In genomic region chr17:17849863-17850373, GRCh38 we compare ENCODE assay signal across 1 cellular context.
TF ChIP-seq lines count a peak whose summit lies in the region.

No MANE protein-coding gene starts in this region.

TF ChIP-seq in K562, 482 proteins besides CTCF, POLR2A, EP300 and RAD21 (continued from another document and continues in another):
- no peak for TF ChIP-seq MXD1 (CRISPR knock-in tag; IDR thresholded peaks at IDR 0.05; ENCODE audit: borderline replicate concordance, poor library complexity, severe bottlenecking)
- no peak for TF ChIP-seq HNRNPL (IDR thresholded peaks at IDR 0.05; ENCODE audit: low read depth, low read length)
- no peak for TF ChIP-seq ZNF174 (CRISPR knock-in tag; IDR thresholded peaks at IDR 0.05)
- peak in 1 of 3 experiments; percentile 60 for TF ChIP-seq YY1 (IDR thresholded peaks at IDR 0.05; ENCODE audit: borderline replicate concordance in 1 of 3, control insufficient read depth in 1 of 3, extremely low read depth in 1 of 3, insufficient read depth in 3 of 3, insufficient read length in 1 of 3, insufficient replicate concordance in 2 of 3, low read depth in 1 of 3, low read length in 2 of 3)
- no peak for TF ChIP-seq RFX1 (IDR thresholded peaks at IDR 0.05)
- no peak for TF ChIP-seq ZFP1 (CRISPR knock-in tag; IDR thresholded peaks at IDR 0.05)
- TF ChIP-seq CBFA2T3 (IDR thresholded peaks at IDR 0.05), result peak; percentile 57; the same call in 1 of the 2 replicates
- no peak for TF ChIP-seq BRCA1 (IDR thresholded peaks at IDR 0.05)
- no peak for TF ChIP-seq BRCA1 (CRISPR knock-in tag; IDR thresholded peaks at IDR 0.05)
- TF ChIP-seq THRB (CRISPR knock-in tag; conservative IDR thresholded peaks at IDR 0.05), result no peak
- TF ChIP-seq USF1 (CRISPR knock-in tag; IDR thresholded peaks at IDR 0.05), result peak; percentile 64
- TF ChIP-seq ASH1L (IDR thresholded peaks at IDR 0.05; ENCODE audit: borderline replicate concordance, low read depth, partially characterized antibody), result no peak
- TF ChIP-seq CLOCK (CRISPR knock-in tag; IDR thresholded peaks at IDR 0.05; ENCODE audit: borderline replicate concordance), result no peak
- TF ChIP-seq BDP1 (IDR thresholded peaks at IDR 0.05; ENCODE audit: insufficient read depth, insufficient read length), result no peak
- TF ChIP-seq ID3 (CRISPR knock-in tag; IDR thresholded peaks at IDR 0.05), result no peak; the same call in 1 of the 2 replicates
- peak; percentile 90 for TF ChIP-seq ID3 (tag; IDR thresholded peaks at IDR 0.05)
- TF ChIP-seq PHTF2 (CRISPR knock-in tag; IDR thresholded peaks at IDR 0.05), result no peak
- TF ChIP-seq THRA (IDR thresholded peaks at IDR 0.05), result no peak
- TF ChIP-seq NFATC3 (IDR thresholded peaks at IDR 0.05), result no peak
- peak in 1 of 2 experiments; percentile 55; a peak in 1 of 4 replicates for TF ChIP-seq HDAC1 (IDR thresholded peaks at IDR 0.05)
- TF ChIP-seq TCF15 (CRISPR knock-in tag; IDR thresholded peaks at IDR 0.05), result peak; percentile 32; the same call in 1 of the 2 replicates
- peak; percentile 33; the same call in 1 of the 2 replicates for TF ChIP-seq DIDO1 (tag; IDR thresholded peaks at IDR 0.05; ENCODE audit: low read depth)
- TF ChIP-seq NCOA2 (IDR thresholded peaks at IDR 0.05; ENCODE audit: partially characterized antibody in 2 of 2), result no peak
- no peak for TF ChIP-seq SNAPC5 (CRISPR knock-in tag; IDR thresholded peaks at IDR 0.05)
- peak; percentile 88 for TF ChIP-seq ETV1 (tag; conservative IDR thresholded peaks at IDR 0.05; ENCODE audit: low read depth)
- peak; percentile 95 for TF ChIP-seq ZNF76 (CRISPR knock-in tag; IDR thresholded peaks at IDR 0.05; ENCODE audit: borderline replicate concordance)
- peak; percentile 44 for TF ChIP-seq POLR2B (IDR thresholded peaks at IDR 0.05; ENCODE audit: low read depth, partially characterized antibody)
- 0 out of 2 replicates have a peak, but pooled peaks have one; percentile 63 for TF ChIP-seq ZNF644 (tag; IDR thresholded peaks at IDR 0.05; ENCODE audit: low read depth)
- no peak for TF ChIP-seq KDM4B (IDR thresholded peaks at IDR 0.05; ENCODE audit: borderline replicate concordance in 2 of 2, low read depth in 1 of 2)
- no peak for TF ChIP-seq CGGBP1 (CRISPR knock-in tag; IDR thresholded peaks at IDR 0.05)
- TF ChIP-seq MYBL2 (IDR thresholded peaks at IDR 0.05; ENCODE audit: low read depth), result no peak
- TF ChIP-seq MYBL2 (CRISPR knock-in tag; IDR thresholded peaks at IDR 0.05; ENCODE audit: borderline replicate concordance), result no peak
- no peak for TF ChIP-seq GATA2 (CRISPR knock-in tag; IDR thresholded peaks at IDR 0.05)
- TF ChIP-seq ZSCAN32 (CRISPR knock-in tag; IDR thresholded peaks at IDR 0.05), result no peak
- no peak for TF ChIP-seq E2F4 (CRISPR knock-in tag; IDR thresholded peaks at IDR 0.05; ENCODE audit: low read depth)
- TF ChIP-seq FUS (optimal IDR thresholded peaks at IDR 0.05; ENCODE audit: low read depth, low read length), result no peak
- peak; percentile 71; the same call in 1 of the 2 replicates for TF ChIP-seq ZNF79 (CRISPR knock-in tag; IDR thresholded peaks at IDR 0.05; ENCODE audit: low read depth)
- no peak for TF ChIP-seq CHD4 (IDR thresholded peaks at IDR 0.05; ENCODE audit: insufficient read depth, insufficient replicate concordance, low read depth, low read length, poor library complexity, severe bottlenecking)
- TF ChIP-seq TFAM (CRISPR knock-in tag; conservative IDR thresholded peaks at IDR 0.05), result no peak
- peak; percentile 95 for TF ChIP-seq SMAD4 (CRISPR knock-in tag; conservative IDR thresholded peaks at IDR 0.05)
- no peak for TF ChIP-seq ZNF609 (CRISPR knock-in tag; IDR thresholded peaks at IDR 0.05; ENCODE audit: borderline replicate concordance)
- TF ChIP-seq DLX4 (CRISPR knock-in tag; IDR thresholded peaks at IDR 0.05), result no peak
- no peak for TF ChIP-seq HMG20A (CRISPR knock-in tag; conservative IDR thresholded peaks at IDR 0.05)
- TF ChIP-seq PPARD (CRISPR knock-in tag; IDR thresholded peaks at IDR 0.05), result no peak
- TF ChIP-seq TRIM25 (IDR thresholded peaks at IDR 0.05; ENCODE audit: borderline replicate concordance), result no peak
- TF ChIP-seq ZNF263 (CRISPR knock-in tag; IDR thresholded peaks at IDR 0.05; ENCODE audit: borderline replicate concordance), result no peak
- TF ChIP-seq CXXC5 (CRISPR knock-in tag; IDR thresholded peaks at IDR 0.05), result peak; percentile 88
- TF ChIP-seq ZNF41 (CRISPR knock-in tag; conservative IDR thresholded peaks at IDR 0.05), result peak; percentile 75; the same call in 1 of the 2 replicates
- no peak for TF ChIP-seq FOXA1 (IDR thresholded peaks at IDR 0.05; ENCODE audit: borderline replicate concordance)
- TF ChIP-seq TGIF2 (CRISPR knock-in tag; IDR thresholded peaks at IDR 0.05), result no peak
